18 cellular contexts compared by ENCODE assay signal in genomic region chr6:155887431-155887830, GRCh38.
"Had no signal": no experiment of that assay in that cellular context is flagged by ENCODE, and none has a peak within 500 bp of the region (broad histone marks: within the 10 kb centered on the region; RNA-seq: fewer than 3 reads in every experiment).

No MANE protein-coding gene starts in this region.

- H3K27ac ChIP-seq: parathyroid adenoma, suprapubic skin, transverse colon, uterus had no signal

- H3K4me1 ChIP-seq: parathyroid adenoma, uterus had no signal

- H2AFZ ChIP-seq: parathyroid adenoma had no signal

- FAIRE-seq: keratinocyte had no signal

- DNase-seq: activated CD4-positive, alpha-beta T cell treated with anti-CD3 and anti-CD28 coated beads, Interleukin-2, amount 10 ng/mL, durations not matched to agents 24 days and 14 days; activated CD8-positive, alpha-beta T cell treated with anti-CD3 and anti-CD28 coated beads, Interleukin-2, amount 10 ng/mL, durations not matched to agents 7 days and 5 days; activated naive CD4-positive, alpha-beta T cell treated with anti-CD3 and anti-CD28 coated beads for 36 hours; activated T-cell treated with anti-CD3 and anti-CD28 coated beads, Interleukin-2, amount 50 U/mL, for 24 hours; caudate nucleus; effector memory CD8-positive, alpha-beta T cell; hippocampal formation; stimulated activated CD4-positive, alpha-beta T cell treated with anti-CD3 and anti-CD28 coated beads, Interleukin-4, amount 100 ng/mL, for 1 hour; stimulated activated naive CD8-positive, alpha-beta T cell treated with anti-CD3 and anti-CD28 coated beads, Interleukin-15, amount 100 ng/mL, for 72 hours; transverse colon; uterus had no signal

- H3K79me2 ChIP-seq: parathyroid adenoma had no signal

- H3K4me2 ChIP-seq: smooth muscle cell had no signal

- H3K27me3 ChIP-seq: suprapubic skin, transverse colon, uterus had no signal

- H3K4me3 ChIP-seq: lung, smooth muscle cell, suprapubic skin, transverse colon, uterus had no signal

- H3K9ac ChIP-seq: parathyroid adenoma had no signal

- H3K36me3 ChIP-seq: suprapubic skin, transverse colon, uterus had no signal

- ATAC-seq: activated CD8-positive, alpha-beta T cell treated with anti-CD3 and anti-CD28 coated beads, Interleukin-2, amount 10 ng/mL, durations not matched to agents 7 days and 5 days; effector memory CD8-positive, alpha-beta T cell; natural killer cell treated with Interleukin-12 subunit alpha and Interleukin-12 subunit beta and Interleukin-15 and Interleukin-18, amount 100 ng/mL, for 72 hours; sciatic nerve; stimulated activated naive CD8-positive, alpha-beta T cell treated with anti-CD3 and anti-CD28 coated beads, Interleukin-15, amount 100 ng/mL, for 72 hours had no signal

- H3K9me3 ChIP-seq: suprapubic skin, transverse colon, uterus had no signal
